Comparison of ENCODE assay signal across 8 cellular contexts in genomic region chr22:46052801-46053562, GRCh38.
DNase-seq lines count a peak whose midpoint lies in the region; ATAC-seq and TF ChIP-seq lines count a peak whose summit lies in the region.

No MANE protein-coding gene starts in this region.

- no peaks in the 10 kb centered on the region for H3K9me3 ChIP-seq in DOHH2 (ENCODE audit: control insufficient read depth, insufficient read depth, low read length)
- H3K9me3 ChIP-seq in left ventricle myocardium inferior (replicated peaks), result no peaks in the 10 kb centered on the region

- peak overlapping the region; percentile 90 for H3K4me3 Mint-ChIP-seq in activated naive CD8-positive, alpha-beta T cell treated with anti-CD3 and anti-CD28 coated beads for 36 hours

- peak overlapping the region; percentile 95 for H3K27ac Mint-ChIP-seq in activated naive CD8-positive, alpha-beta T cell treated with anti-CD3 and anti-CD28 coated beads for 36 hours

- H3K27ac ChIP-seq in DOHH2 (ENCODE audit: low read depth, low read length) (peak overlapping the region; percentile 76), left ventricle myocardium inferior (replicated peaks) (peak overlapping the region; percentile 100)

- H4K20me1 ChIP-seq in DOHH2 (ENCODE audit: control insufficient read depth, insufficient read depth, low read depth, low read length), result no peaks in the 10 kb centered on the region

- no peaks in the 10 kb centered on the region for H3K9me2 ChIP-seq in DOHH2 (replicated peaks; ENCODE audit: control insufficient read depth, low read length)

- no peaks in the 10 kb centered on the region for H3K27me3 Mint-ChIP-seq in activated naive CD8-positive, alpha-beta T cell treated with anti-CD3 and anti-CD28 coated beads for 36 hours

- no peaks in the 10 kb centered on the region for H3K9me3 Mint-ChIP-seq in activated naive CD8-positive, alpha-beta T cell treated with anti-CD3 and anti-CD28 coated beads for 36 hours

- peaks cover 52% of the 10 kb centered on the region for H3K4me1 ChIP-seq in DOHH2 (ENCODE audit: control insufficient read depth, low read length)
- H3K4me1 ChIP-seq in left ventricle myocardium inferior, result peaks cover 99% of the 10 kb centered on the region

- H3K27me3 ChIP-seq in DOHH2 (ENCODE audit: control insufficient read depth, low read length) (no peaks in the 10 kb centered on the region), left ventricle myocardium inferior (ENCODE audit: low read depth) (no peaks in the 10 kb centered on the region)

- H3F3A ChIP-seq in DOHH2 (ENCODE audit: control insufficient read depth, insufficient read depth), result peaks cover 14% of the 10 kb centered on the region

- peaks cover 42% of the 10 kb centered on the region for H3K4me1 Mint-ChIP-seq in activated naive CD8-positive, alpha-beta T cell treated with anti-CD3 and anti-CD28 coated beads for 36 hours

- peak overlapping the region; percentile 78 for H3K4me2 ChIP-seq in DOHH2 (ENCODE audit: low read length)

- DNase-seq in NCI-H1105 treated with DMSO at 0.1 percent for 48 hours (lab: John Stamatoyannopoulos, UW), result peak; percentile 66
- no peak for DNase-seq in activated naive CD8-positive, alpha-beta T cell treated with anti-CD3 and anti-CD28 coated beads for 36 hours
- DNase-seq in left ventricle myocardium inferior, result peak; percentile 54
- no peak for DNase-seq in skeletal muscle cell (ENCODE audit: low read depth)
- no peak for DNase-seq in NCI-H1930 (lab: John Stamatoyannopoulos, UW)

- ATAC-seq in GM18858 (IDR thresholded peaks at IDR 0.05; ENCODE audit: unreplicated experiment) (no peak), HG03354 (IDR thresholded peaks at IDR 0.05; ENCODE audit: poor library complexity, severe bottlenecking, unreplicated experiment) (no peak)

- intact Hi-C loops in left ventricle myocardium inferior (cut with micrococcal nuclease), result no loop called here

- no peaks in the 10 kb centered on the region for H3K36me3 Mint-ChIP-seq in activated naive CD8-positive, alpha-beta T cell treated with anti-CD3 and anti-CD28 coated beads for 36 hours

- TF ChIP-seq CTCF in DOHH2 (IDR thresholded peaks at IDR 0.05; ENCODE audit: low read depth, low read length, poor library complexity, severe bottlenecking) (no peak), left ventricle myocardium inferior (IDR thresholded peaks at IDR 0.05; ENCODE audit: borderline replicate concordance) (no peak)

- H3K36me3 ChIP-seq in DOHH2 (ENCODE audit: control insufficient read depth, low read length) (0 out of 2 replicates have a peak, but pooled peaks cover 3% of the 10 kb centered on the region), left ventricle myocardium inferior (no peaks in the 10 kb centered on the region)

- H3K79me2 ChIP-seq in DOHH2 (ENCODE audit: control insufficient read depth, low read length), result peaks cover 28% of the 10 kb centered on the region

- H3K4me3 ChIP-seq in DOHH2 (ENCODE audit: low read length), result peak overlapping the region; percentile 81
- peak overlapping the region; percentile 84 for H3K4me3 ChIP-seq in left ventricle myocardium inferior
- peak overlapping the region; percentile 64 for H3K4me3 ChIP-seq in skeletal muscle cell (ENCODE audit: low read depth, low read length)

Comparison
In these comparisons a context has a peak if more than half of its experiments do, and no peak if none do; other contexts are left out.
1. DNase-seq: peak in NCI-H1105 treated with DMSO at 0.1 percent for 48 hours (single experiment) and left ventricle myocardium inferior (single experiment); none in activated naive CD8-positive, alpha-beta T cell treated with anti-CD3 and anti-CD28 coated beads for 36 hours (single experiment), skeletal muscle cell (single experiment) and NCI-H1930 (0 of 2).
2. Peak in every context shown above with its lines, with median percentiles within 50 percentile points of each other: H3K4me3 ChIP-seq.